ENCODE assay signal across 8 cellular contexts in genomic region chr2:208718828-208719227, GRCh38.
"Had no signal": no experiment of that assay in that cellular context is flagged by ENCODE, and none has a peak within 500 bp of the region (broad histone marks: within the 10 kb centered on the region; RNA-seq: fewer than 3 reads in every experiment).

No MANE protein-coding gene starts in this region.

- H3K4me2 ChIP-seq: GM23338 had no signal

- ATAC-seq: GM23338, K562 had no signal

- DNase-seq: H9, HCEC 1CT, IMR-90 had no signal

- FAIRE-seq: H1, H54, HTR-8/SVneo, K562 had no signal

- H2AFZ ChIP-seq: GM23338 had no signal

- H3K4me3 ChIP-seq: GM23338, K562 had no signal
